Comparison of ENCODE assay signal across 30 cellular contexts in genomic region chr6:62129127-62129526, GRCh38.
"Had no signal": no experiment of that assay in that cellular context is flagged by ENCODE, and none has a peak within 500 bp of the region (broad histone marks: within the 10 kb centered on the region; RNA-seq: fewer than 3 reads in every experiment).

No MANE protein-coding gene starts in this region.

- H3K9me3 ChIP-seq: adrenal gland, ascending aorta, body of pancreas had no signal

- H3K4me3 ChIP-seq: adrenal gland, ascending aorta, body of pancreas, breast epithelium, cardiac muscle cell had no signal

- H3K27ac ChIP-seq: adrenal gland, ascending aorta, body of pancreas, brain microvascular endothelial cell, breast epithelium, cardiac muscle cell had no signal

- DNase-seq: activated effector memory CD4-positive, alpha-beta T cell treated with anti-CD3 and anti-CD28 coated beads, Interleukin-2, amount 50 U/mL, for 16 hours; activated effector memory CD4-positive, alpha-beta T cell treated with Interleukin-2 at 50 U/mL for 16 hours; activated gamma-delta T cell; activated gamma-delta T cell treated with Interleukin-2 at 50 U/mL for 16 hours; activated naive CD4-positive, alpha-beta T cell; activated naive CD4-positive, alpha-beta T cell treated with anti-CD3 and anti-CD28 coated beads for 36 hours; activated naive CD4-positive, alpha-beta T cell treated with anti-CD3 and anti-CD28 coated beads, Interleukin-2, amount 10 ng/mL, durations not matched to agents 7 days and 5 days; activated naive CD4-positive, alpha-beta T cell treated with anti-CD3 and anti-CD28 coated beads, Interleukin-2, amount 50 U/mL, for 16 hours; activated naive CD4-positive, alpha-beta T cell treated with Interleukin-2 at 50 U/mL for 16 hours; activated naive CD8-positive, alpha-beta T cell treated with anti-CD3 and anti-CD28 coated beads for 36 hours; activated naive CD8-positive, alpha-beta T cell treated with anti-CD3 and anti-CD28 coated beads, Interleukin-2, amount 10 ng/mL, durations not matched to agents 7 days and 5 days; activated naive CD8-positive, alpha-beta T cell treated with anti-CD3 and anti-CD28 coated beads, Interleukin-2, amount 50 U/mL, for 24 hours; activated T-cell treated with anti-CD3 and anti-CD28 coated beads, Interleukin-2, amount 50 U/mL, for 1 hour; activated T-cell treated with anti-CD3 and anti-CD28 coated beads, Interleukin-2, amount 50 U/mL, for 24 hours; activated T-cell treated with anti-CD3 and anti-CD28 coated beads, Interleukin-2, amount 50 U/mL, for 4 hours; activated T-cell treated with anti-CD3 and anti-CD28 coated beads, Interleukin-2, amount 50 U/mL, for 48 hours; activated T-cell treated with anti-CD3 and anti-CD28 coated beads, Interleukin-2, amount 50 U/mL, for 72 hours; adrenal gland; amniotic stem cell; amygdala; anterior cingulate cortex; aorta; body of pancreas; brain microvascular endothelial cell; caudate nucleus; central memory CD4-positive, alpha-beta T cell; cerebellar nuclear complex had no signal

- H3K27me3 ChIP-seq: adrenal gland, ascending aorta, body of pancreas, brain microvascular endothelial cell, breast epithelium, cardiac muscle cell had no signal

- H3K36me3 ChIP-seq: adrenal gland, ascending aorta, brain microvascular endothelial cell, breast epithelium, cardiac muscle cell had no signal
